In genomic region chr12:12305568-12306300, GRCh38 we compare ENCODE assay signal across 21 cellular contexts. TPM values are rescaled to one million over a fixed set of nuclear protein-coding genes. Genes with fewer than 3 reads are reported as not detected.
DNase-seq lines count a peak whose midpoint lies in the region; ATAC-seq, FAIRE-seq and TF ChIP-seq lines count a peak whose summit lies in the region.
"Had no signal": no experiment of that assay in that cellular context is flagged by ENCODE, and none has a peak within 500 bp of the region (broad histone marks: within the 10 kb centered on the region; RNA-seq: fewer than 3 reads in every experiment).

No MANE protein-coding gene starts in this region.

- H3K27ac ChIP-seq in HEK293 (ENCODE audit: extremely low read depth, low read depth, low read length) (no peak overlapping the region), K562 (ENCODE audit: extremely low read depth, low read depth, low read length) (no peak overlapping the region)

- intact Hi-C loops in K562 (cut with micrococcal nuclease) = no loop called here

- ATAC-seq in K562 = peak; percentile 53; the same call in 1 of the 3 replicates
- ATAC-seq in GM19035 (IDR thresholded peaks at IDR 0.05; ENCODE audit: unreplicated experiment) = no peak
- ATAC-seq: HCT116, Right ventricle myocardium inferior had no signal

- TF ChIP-seq RAD21 in K562 (CRISPR knock-in tag; conservative IDR thresholded peaks at IDR 0.05 in 1 of 2, IDR thresholded peaks at IDR 0.05 in 1 of 2) = no peak

- peak; percentile 13 to 21 for DNase-seq in activated CD4-positive, alpha-beta T cell treated with anti-CD3 and anti-CD28 coated beads, Interleukin-2, amount 50 U/mL, for 48 hours
- DNase-seq in activated CD4-positive, alpha-beta T cell treated with anti-CD3 and anti-CD28 coated beads for 1 hour = no peak
- no peak for DNase-seq in K562 (ENCODE audit: extremely low read depth in 1 of 4, low spot score in 3 of 4)
- DNase-seq in mesenteric fat pad (ENCODE audit: low spot score) = peak; percentile 5
- no peak for DNase-seq in MV-4-11 (lab: John Stamatoyannopoulos, UW)
- DNase-seq: BE2C; CD4-positive, alpha-beta T cell; EL; GOT3; MM.1S; NCI-H1092 treated with DMSO at 0.1 percent for 48 hours; NCI-H146; NCI-H2081; NCI-H446 treated with DMSO at 0.1 percent for 48 hours; NCI-H69 had no signal

- FAIRE-seq in K562 (lab: Jason Lieb, UNC) = no peak
- FAIRE-seq: GM12891, RCC 7860 had no signal

- no peaks in the 10 kb centered on the region for H4K20me1 ChIP-seq in K562 (replicated peaks; ENCODE audit: control insufficient read depth, insufficient read depth, low read length)

- WGBS in K562 (ENCODE audit: insufficient coverage, low coverage, missing lambda C conversion rate) = 26% methylated on average over 7 of the region's 7 CpGs

- TF ChIP-seq POLR2A in K562 (conservative IDR thresholded peaks at IDR 0.05) = no peak

- H3K9me1 ChIP-seq in K562 (ENCODE audit: control insufficient read depth, insufficient read depth, low read length) = no peaks in the 10 kb centered on the region

- H3K4me2 ChIP-seq in K562 (ENCODE audit: insufficient read depth, low read length) = no peak overlapping the region

- no peak for TF ChIP-seq CTCF in HEK293 (tag by site-specific recombination; IDR thresholded peaks at IDR 0.05)
- no peak for TF ChIP-seq CTCF in K562 (IDR thresholded peaks at IDR 0.05 in 2 of 3, conservative IDR thresholded peaks at IDR 0.05 in 1 of 3; ENCODE audit: insufficient read depth in 2 of 3, low read depth in 1 of 3, low read length in 3 of 3)

- H3K9me3 ChIP-seq in HEK293 (ENCODE audit: control insufficient read depth, insufficient read depth, low read depth, low read length) (no peaks in the 10 kb centered on the region), K562 (replicated peaks; ENCODE audit: control insufficient read depth, insufficient read depth, low read depth, low read length) (no peaks in the 10 kb centered on the region)
- H3K9me3 ChIP-seq: BE2C had no signal

- BruUV-seq in K562 (replicated peaks; lab: Mats Ljungman, UMichigan) = no TSS peak

- CTCF ChIA-PET in HEK293 (lab: Yijun Ruan, JAX) = no interaction called here
- CTCF ChIA-PET in K562 (lab: Yijun Ruan, JAX; ENCODE audit: low intra/inter-chr PET ratio) = no interaction called here

- in situ Hi-C loops in K562 (cut with MboI) = no loop called here

- H2AFZ ChIP-seq in K562 (ENCODE audit: low read depth, low read length) = peak overlapping the region; percentile 31; the same call in 1 of the 2 replicates

- H3K36me3 ChIP-seq in HEK293 (ENCODE audit: control insufficient read depth in 2 of 2, insufficient read depth in 1 of 2, low read length in 2 of 2) (no peaks in the 10 kb centered on the region), K562 (ENCODE audit: control insufficient read depth, insufficient read depth, low read length) (no peaks in the 10 kb centered on the region)
- H3K36me3 ChIP-seq: BE2C had no signal

- TF ChIP-seq EP300 in K562 (IDR thresholded peaks at IDR 0.05; ENCODE audit: low read length) = no peak

- no peak overlapping the region for H3K9ac ChIP-seq in K562 (ENCODE audit: insufficient read depth in 1 of 2, low read depth in 2 of 2, low read length in 2 of 2)

- H3K27me3 ChIP-seq in K562 (ENCODE audit: control insufficient read depth in 2 of 2, insufficient read depth in 2 of 2, low read length in 2 of 2) = no peaks in the 10 kb centered on the region
- H3K27me3 ChIP-seq: BE2C had no signal

- no peaks in the 10 kb centered on the region for H3K79me2 ChIP-seq in K562 (ENCODE audit: control insufficient read depth, insufficient read depth, low read length)

- no peaks in the 10 kb centered on the region for H3K4me1 ChIP-seq in HEK293 (ENCODE audit: control insufficient read depth, insufficient read depth, low read length)
- no peaks in the 10 kb centered on the region for H3K4me1 ChIP-seq in K562 (replicated peaks in 1 of 2; ENCODE audit: control insufficient read depth in 2 of 2, insufficient read depth in 2 of 2, low read length in 2 of 2)
- H3K4me1 ChIP-seq: BE2C had no signal

- H3K4me3 ChIP-seq in HEK293 (ENCODE audit: low read depth, low read length) (no peak overlapping the region), K562 (no peak overlapping the region)

- POLR2A ChIA-PET in HEK293 (lab: Yijun Ruan, JAX) = no interaction called here
- POLR2A ChIA-PET in K562 (lab: Yijun Ruan, JAX) = interaction anchor here (0.6 kb wide), 1 partner anchor 324 kb away, joined by 3 read pairs; no protein-coding TSS in a partner anchor

TF ChIP-seq in HEK293, 187 proteins besides CTCF, POLR2A, EP300 and RAD21:
- TF ChIP-seq PRDM1 (tag by site-specific recombination; IDR thresholded peaks at IDR 0.05) = 0 out of 2 replicates have a peak, but pooled peaks have one; percentile 38
- no peak for TF ChIP-seq GLIS1 (tag by site-specific recombination; IDR thresholded peaks at IDR 0.05)
- TF ChIP-seq GLI4 (tag by site-specific recombination; IDR thresholded peaks at IDR 0.05) = no peak

TF ChIP-seq in K562, 482 proteins besides CTCF, POLR2A, EP300 and RAD21 (continues in another document):
- no peak for TF ChIP-seq CBX3 (IDR thresholded peaks at IDR 0.05; ENCODE audit: borderline replicate concordance in 1 of 2, low read length in 2 of 2)
- TF ChIP-seq ZNF253 (CRISPR knock-in tag; conservative IDR thresholded peaks at IDR 0.05) = no peak

RNA-seq across cellular contexts. Expression of gene LRP6, which starts 38.9 kb away (rescaled TPM):
- total RNA-seq in K562 (2011; cell fraction: chromatin; rRNA removed; ENCODE audit: low replicate concordance) = 38.8 and 60.4 TPM in 2 replicates
- total RNA-seq in K562 (2011; cell fraction: nucleolus; rRNA removed) = 28.2 and 38.7 TPM in 2 replicates
- total RNA-seq in K562 (2011; cell fraction: nucleoplasm; rRNA removed) = 30.5 and 33.0 TPM in 2 replicates
- total RNA-seq in K562 (2014; rRNA removed) = 17.0 and 18.9 TPM in 2 replicates
- total RNA-seq in K562 (2014; rRNA removed; fragmentation: Illumina TruSeq; extraction: Trizol) = 10.8 and 13.4 TPM in 2 replicates
- 11.5 and 12.3 TPM in 2 replicates for total RNA-seq in K562 (2015; rRNA removed; fragmentation: Illumina TruSeq; extraction: Trizol)
- 13.2 and 15.5 TPM in 2 replicates for total RNA-seq in K562 (2021)
- 10.2 and 11.3 TPM in 2 replicates for polyA plus RNA-seq in K562 (2011; rRNA removed)
- polyA plus RNA-seq in K562 (2011; cell fraction: cytosol; rRNA removed) = 19.2 and 20.8 TPM in 2 replicates
- 29.8 and 46.7 TPM in 2 replicates for polyA plus RNA-seq in K562 (2011; cell fraction: nucleus; rRNA removed)
- polyA plus RNA-seq in K562 (2012) = 7.7 and 9.4 TPM in 2 replicates
- 7.8 and 10.5 TPM in 2 replicates for polyA plus RNA-seq in K562 (2014; fragmentation: Illumina TruSeq; extraction: Trizol)
- polyA plus RNA-seq in K562 (2014; fragmentation: Nextera tagmentation; extraction: Ambion mirVana) = 10 to 100 TPM in 1 of 2 experiments, 1 to 10 TPM in 1; 3.0 to 10.3 TPM
- 8.1 and 9.9 TPM in 2 replicates for polyA plus RNA-seq in K562 (2014; rRNA removed)
- polyA minus RNA-seq in K562 (2011; rRNA and poly(A)+ RNA removed) = 68.0 and 70.2 TPM in 2 replicates
- polyA minus RNA-seq in K562 (2011; cell fraction: cytosol; rRNA and poly(A)+ RNA removed) = 16.3 and 20.8 TPM in 2 replicates
- 21.0 and 26.5 TPM in 2 replicates for polyA minus RNA-seq in K562 (2011; cell fraction: nucleus; rRNA and poly(A)+ RNA removed)
- 31.6 TPM for total RNA-seq in mesenteric fat pad

RNA-seq across cellular contexts. Expression of gene MANSC1, which starts 44.3 kb away (rescaled TPM):
- total RNA-seq in K562 (2011; cell fraction: chromatin; rRNA removed; ENCODE audit: low replicate concordance) = 3.2 and 5.0 TPM in 2 replicates
- total RNA-seq in K562 (2011; cell fraction: nucleolus; rRNA removed) = 2.4 and 3.5 TPM in 2 replicates
- 4.5 and 6.0 TPM in 2 replicates for total RNA-seq in K562 (2011; cell fraction: nucleoplasm; rRNA removed)
- total RNA-seq in K562 (2014; rRNA removed) = 0.91 and 3.3 TPM in 2 replicates
- total RNA-seq in K562 (2014; rRNA removed; fragmentation: Illumina TruSeq; extraction: Trizol) = 3.1 and 4.2 TPM in 2 replicates
- total RNA-seq in K562 (2015; rRNA removed; fragmentation: Illumina TruSeq; extraction: Trizol) = 4.5 and 4.7 TPM in 2 replicates
- 4.9 and 5.7 TPM in 2 replicates for total RNA-seq in K562 (2021)
- 1.1 and 2.7 TPM in 2 replicates for polyA plus RNA-seq in K562 (2011; rRNA removed)
- polyA plus RNA-seq in K562 (2011; cell fraction: cytosol; rRNA removed) = 1.6 and 2.4 TPM in 2 replicates
- 0.56 and 0.57 TPM in 2 replicates for polyA plus RNA-seq in K562 (2011; cell fraction: nucleus; rRNA removed)
- 4.5 and 9.5 TPM in 2 replicates for polyA plus RNA-seq in K562 (2012)
- 6.2 and 8.6 TPM in 2 replicates for polyA plus RNA-seq in K562 (2014; fragmentation: Illumina TruSeq; extraction: Trizol)
- polyA plus RNA-seq in K562 (2014; fragmentation: Nextera tagmentation; extraction: Ambion mirVana) = 1 to 10 TPM in 1 of 2 experiments, under 1 TPM in 1; 0.76 to 1.4 TPM
- polyA plus RNA-seq in K562 (2014; rRNA removed) = 3.4 and 3.9 TPM in 2 replicates
- polyA minus RNA-seq in K562 (2011; rRNA and poly(A)+ RNA removed) = 1.8 and 2.4 TPM in 2 replicates
- polyA minus RNA-seq in K562 (2011; cell fraction: cytosol; rRNA and poly(A)+ RNA removed) = 1.2 and 2.1 TPM in 2 replicates
- 0.22 and 0.27 TPM in 2 replicates for polyA minus RNA-seq in K562 (2011; cell fraction: nucleus; rRNA and poly(A)+ RNA removed)
- 15.4 TPM for total RNA-seq in mesenteric fat pad

RNA-seq across cellular contexts. Expression of gene BORCS5, which starts 51.1 kb away (rescaled TPM):
- total RNA-seq in K562 (2011; cell fraction: chromatin; rRNA removed; ENCODE audit: low replicate concordance) = 20.7 and 32.7 TPM in 2 replicates
- total RNA-seq in K562 (2011; cell fraction: nucleolus; rRNA removed) = 8.8 and 10.3 TPM in 2 replicates
- 15.6 and 19.1 TPM in 2 replicates for total RNA-seq in K562 (2011; cell fraction: nucleoplasm; rRNA removed)
- total RNA-seq in K562 (2014; rRNA removed) = 5.4 and 8.5 TPM in 2 replicates
- total RNA-seq in K562 (2014; rRNA removed; fragmentation: Illumina TruSeq; extraction: Trizol) = 4.1 and 4.3 TPM in 2 replicates
- total RNA-seq in K562 (2015; rRNA removed; fragmentation: Illumina TruSeq; extraction: Trizol) = 2.4 and 2.6 TPM in 2 replicates
- 12.4 TPM in 2 replicates for total RNA-seq in K562 (2021)
- 6.6 and 7.4 TPM in 2 replicates for polyA plus RNA-seq in K562 (2011; rRNA removed)
- 5.9 and 8.6 TPM in 2 replicates for polyA plus RNA-seq in K562 (2011; cell fraction: cytosol; rRNA removed)
- polyA plus RNA-seq in K562 (2011; cell fraction: nucleus; rRNA removed) = 7.1 and 10.6 TPM in 2 replicates
- 5.3 and 7.3 TPM in 2 replicates for polyA plus RNA-seq in K562 (2012)
- polyA plus RNA-seq in K562 (2014; fragmentation: Illumina TruSeq; extraction: Trizol) = 9.2 and 10.0 TPM in 2 replicates
- under 1 TPM; 0.31 to 0.77 TPM for polyA plus RNA-seq in K562 (2014; fragmentation: Nextera tagmentation; extraction: Ambion mirVana)
- 8.9 and 11.1 TPM in 2 replicates for polyA plus RNA-seq in K562 (2014; rRNA removed)
- polyA minus RNA-seq in K562 (2011; rRNA and poly(A)+ RNA removed) = 9.9 and 10.6 TPM in 2 replicates
- 11.0 and 11.2 TPM in 2 replicates for polyA minus RNA-seq in K562 (2011; cell fraction: cytosol; rRNA and poly(A)+ RNA removed)
- 7.1 and 12.2 TPM in 2 replicates for polyA minus RNA-seq in K562 (2011; cell fraction: nucleus; rRNA and poly(A)+ RNA removed)
- 11.2 TPM for total RNA-seq in mesenteric fat pad

Comparison
In these comparisons a context has a peak if more than half of its experiments do, and no peak if none do; other contexts are left out.
1. DNase-seq: peak in activated CD4-positive, alpha-beta T cell treated with anti-CD3 and anti-CD28 coated beads, Interleukin-2, amount 50 U/mL, for 48 hours (2 of 2) and mesenteric fat pad (single experiment); none in activated CD4-positive, alpha-beta T cell treated with anti-CD3 and anti-CD28 coated beads for 1 hour (single experiment), K562 (0 of 4) and MV-4-11 (single experiment).